In genomic region chr3:144816366-144816765, GRCh38 we compare ENCODE assay signal across 21 cellular contexts.
"Had no signal": no experiment of that assay in that cellular context is flagged by ENCODE, and none has a peak within 500 bp of the region (broad histone marks: within the 10 kb centered on the region; RNA-seq: fewer than 3 reads in every experiment).

No MANE protein-coding gene starts in this region.

- DNase-seq: effector memory CD8-positive, alpha-beta T cell; erythroblast; heart left ventricle; hippocampal formation; left colon; left ventricle myocardium superior; mesenchymal stem cell; midbrain; nucleus accumbens; ovary; right cardiac atrium; small intestine; stimulated activated CD4-positive, alpha-beta T cell treated with anti-CD3 and anti-CD28 coated beads, Interleukin-12 subunit alpha, Interleukin-12 subunit beta, amount 100 ng/mL, for 4 hours; stimulated activated naive CD4-positive, alpha-beta T cell treated with Interleukin-2 at 50 U/mL for 16 hours; thyroid gland had no signal

- H3K9me3 ChIP-seq: ovary, suprapubic skin, thyroid gland had no signal

- H3K4me3 ChIP-seq: heart left ventricle, lung, neural progenitor cell, ovary, suprapubic skin, thyroid gland had no signal

- H3K9ac ChIP-seq: neural progenitor cell had no signal

- FAIRE-seq: frontal cortex, small intestine, urothelium cell line had no signal

- H3K36me3 ChIP-seq: heart left ventricle, neural progenitor cell, ovary, suprapubic skin, thyroid gland had no signal

- H3K27ac ChIP-seq: heart left ventricle, neural progenitor cell, ovary, suprapubic skin, thyroid gland had no signal

- ATAC-seq: effector memory CD8-positive, alpha-beta T cell; heart left ventricle; left colon; left ventricle myocardium superior; natural killer cell treated with Interleukin-12 subunit alpha and Interleukin-12 subunit beta and Interleukin-15 and Interleukin-18, amount 100 ng/mL, for 72 hours; right cardiac atrium had no signal
